Comparison of ENCODE assay signal across 8 cellular contexts in genomic region chr10:27742926-27743735, GRCh38. TPM values are rescaled to one million over a fixed set of nuclear protein-coding genes. Genes with fewer than 3 reads are reported as not detected.
DNase-seq lines count a peak whose midpoint lies in the region; ATAC-seq and TF ChIP-seq lines count a peak whose summit lies in the region.

No MANE protein-coding gene starts in this region.

- peak overlapping the region; percentile 72 for H3K4me3 Mint-ChIP-seq in activated naive CD4-positive, alpha-beta T cell treated with anti-CD3 and anti-CD28 coated beads, Interleukin-2, amount 10 ng/mL, durations not matched to agents 7 days and 5 days

- H3K27me3 ChIP-seq in AG04450 (ENCODE audit: control insufficient read depth, insufficient read depth, low read length): peaks cover 62% of the 10 kb centered on the region
- peaks cover 5% of the 10 kb centered on the region for H3K27me3 ChIP-seq in prostate gland (replicated peaks; ENCODE audit: insufficient read depth)

- POLR2A ChIA-PET in AG04450 (lab: Yijun Ruan, JAX): interaction anchor here (0.6 to 1.5 kb wide), 3 partner anchors 15 to 417 kb away, joined by 3 to 5 read pairs (median 4); no protein-coding TSS in a partner anchor

- H3K9me3 Mint-ChIP-seq in activated naive CD4-positive, alpha-beta T cell treated with anti-CD3 and anti-CD28 coated beads, Interleukin-2, amount 10 ng/mL, durations not matched to agents 7 days and 5 days: no peaks in the 10 kb centered on the region

- ATAC-seq in left cardiac atrium (peak; percentile 15 to 23), HG02678 (IDR thresholded peaks at IDR 0.05; ENCODE audit: unreplicated experiment) (no peak)

- no peak for TF ChIP-seq POLR2A in prostate gland (IDR thresholded peaks at IDR 0.05)

- H3K27ac ChIP-seq in AG04450 (ENCODE audit: low read depth, low read length) (peak overlapping the region; percentile 88), prostate gland (peak overlapping the region; percentile 78 to 87)

- peaks cover 9% of the 10 kb centered on the region; the same call in 1 of the 2 replicates for H3K9me3 ChIP-seq in AG04450 (ENCODE audit: control insufficient read depth, insufficient read depth, low read length)
- H3K9me3 ChIP-seq in prostate gland: no peaks in the 10 kb centered on the region

- no peak for DNase-seq in AG04450 (ENCODE audit: low read depth, low spot score)
- DNase-seq in activated naive CD4-positive, alpha-beta T cell treated with anti-CD3 and anti-CD28 coated beads, Interleukin-2, amount 10 ng/mL, durations not matched to agents 7 days and 5 days: peak; percentile 45
- peak; percentile 36 for DNase-seq in left cardiac atrium
- DNase-seq in prostate gland (ENCODE audit: low spot score): no peak
- no peak for DNase-seq in NK-92 (lab: John Stamatoyannopoulos, UW; ENCODE audit: unreplicated experiment)
- no peak for DNase-seq in COR-L47 (lab: John Stamatoyannopoulos, UW)

- H3K27me3 Mint-ChIP-seq in activated naive CD4-positive, alpha-beta T cell treated with anti-CD3 and anti-CD28 coated beads, Interleukin-2, amount 10 ng/mL, durations not matched to agents 7 days and 5 days: peaks cover 77% of the 10 kb centered on the region

- TF ChIP-seq CTCF in AG04450 (IDR thresholded peaks at IDR 0.05; ENCODE audit: low read depth, low read length): no peak
- TF ChIP-seq CTCF in prostate gland (IDR thresholded peaks at IDR 0.05): no peak

- peaks cover 48% of the 10 kb centered on the region for H3K4me1 Mint-ChIP-seq in activated naive CD4-positive, alpha-beta T cell treated with anti-CD3 and anti-CD28 coated beads, Interleukin-2, amount 10 ng/mL, durations not matched to agents 7 days and 5 days

- no peaks in the 10 kb centered on the region for H3K36me3 ChIP-seq in prostate gland

- H3K4me3 ChIP-seq in AG04450 (ENCODE audit: low read depth, low read length) (peak overlapping the region; percentile 57), prostate gland (peak overlapping the region; percentile 47 to 53)

- TF ChIP-seq EP300 in Ishikawa (IDR thresholded peaks at IDR 0.05; ENCODE audit: borderline replicate concordance): no peak

- H3K36me3 Mint-ChIP-seq in activated naive CD4-positive, alpha-beta T cell treated with anti-CD3 and anti-CD28 coated beads, Interleukin-2, amount 10 ng/mL, durations not matched to agents 7 days and 5 days: peaks cover 1% of the 10 kb centered on the region

- H3K4me1 ChIP-seq in prostate gland (replicated peaks): peaks cover 3% of the 10 kb centered on the region

- CTCF ChIA-PET in AG04450 (lab: Charles Lee): interaction anchor here (0.6 to 4.7 kb wide), 24 partner anchors 11 to 651 kb away, joined by 3 to 63 read pairs (median 5); partner anchors contain the start of gene RAB18
- CTCF ChIA-PET in activated naive CD4-positive, alpha-beta T cell treated with anti-CD3 and anti-CD28 coated beads, Interleukin-2, amount 10 ng/mL, durations not matched to agents 7 days and 5 days (lab: Charles Lee): interaction anchor here (0.9 to 1.8 kb wide), 11 partner anchors 432 to 651 kb away, joined by 3 to 9 read pairs (median 4); no protein-coding TSS in a partner anchor

- intact Hi-C loops in left cardiac atrium (cut with DNase I): loop anchor here in 1 of 2 donors (5.0 to 10.0 kb wide), 3 partner anchors 439 to 642 kb away; no protein-coding TSS in a partner anchor
- intact Hi-C loops in prostate gland (cut with DNase I): loop anchor here (2.0 to 5.0 kb wide), 3 partner anchors 69 to 500 kb away; partner anchors contain the start of gene ODAD2

- WGBS in prostate gland: under 1% methylated on average over 44 of the region's 67 CpGs

- no peak for TF ChIP-seq RAD21 in Ishikawa (IDR thresholded peaks at IDR 0.05; ENCODE audit: low read depth)

- H3K27ac Mint-ChIP-seq in activated naive CD4-positive, alpha-beta T cell treated with anti-CD3 and anti-CD28 coated beads, Interleukin-2, amount 10 ng/mL, durations not matched to agents 7 days and 5 days: no peak overlapping the region

TF ChIP-seq in Ishikawa, 13 proteins besides CTCF, POLR2A, EP300 and RAD21:
- no peak for TF ChIP-seq FOXM1 (IDR thresholded peaks at IDR 0.05; ENCODE audit: borderline replicate concordance, low read depth)
- no peak for TF ChIP-seq CREB1 (IDR thresholded peaks at IDR 0.05; ENCODE audit: low read depth)
- TF ChIP-seq REST (IDR thresholded peaks at IDR 0.05; ENCODE audit: low read depth): no peak
- TF ChIP-seq TCF12 (IDR thresholded peaks at IDR 0.05; ENCODE audit: low read depth): 0 out of 2 replicates have a peak, but pooled peaks have one; percentile 12
- no peak for TF ChIP-seq TEAD4 (IDR thresholded peaks at IDR 0.05)
- TF ChIP-seq CEBPB (IDR thresholded peaks at IDR 0.05): no peak
- TF ChIP-seq, protein P1, sequence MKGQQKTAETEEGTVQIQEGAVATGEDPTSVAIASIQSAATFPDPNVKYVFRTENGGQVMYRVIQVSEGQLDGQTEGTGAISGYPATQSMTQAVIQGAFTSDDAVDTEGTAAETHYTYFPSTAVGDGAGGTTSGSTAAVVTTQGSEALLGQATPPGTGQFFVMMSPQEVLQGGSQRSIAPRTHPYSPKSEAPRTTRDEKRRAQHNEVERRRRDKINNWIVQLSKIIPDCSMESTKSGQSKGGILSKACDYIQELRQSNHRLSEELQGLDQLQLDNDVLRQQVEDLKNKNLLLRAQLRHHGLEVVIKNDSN (IDR thresholded peaks at IDR 0.05): no peak
- TF ChIP-seq ZBTB7A (IDR thresholded peaks at IDR 0.05; ENCODE audit: low read depth): peak; percentile 52; the same call in 1 of the 2 replicates
- TF ChIP-seq MAX (IDR thresholded peaks at IDR 0.05): no peak; the same call in 1 of the 2 replicates
- TF ChIP-seq NFIC (IDR thresholded peaks at IDR 0.05): no peak
- no peak for TF ChIP-seq YY1 (IDR thresholded peaks at IDR 0.05; ENCODE audit: low read depth)
- TF ChIP-seq TAF1 (IDR thresholded peaks at IDR 0.05; ENCODE audit: low read depth): no peak; the same call in 1 of the 2 replicates
- no peak for TF ChIP-seq EGR1 (IDR thresholded peaks at IDR 0.05)

RNA-seq across cellular contexts. Expression of gene MKX, which starts 2.5 kb away (rescaled TPM):
- 0.76 and 0.87 TPM in 2 replicates for polyA plus RNA-seq in AG04450 (2011; rRNA removed)
- polyA minus RNA-seq in AG04450 (2011; rRNA and poly(A)+ RNA removed): 0.51 and 1.2 TPM in 2 replicates
- total RNA-seq in left cardiac atrium: under 1 TPM; 0.50 TPM
- total RNA-seq in prostate gland: 10 to 100 TPM; 10.1 to 10.5 TPM

Comparison
In these comparisons a context has a peak if more than half of its experiments do, and no peak if none do; other contexts are left out.
1. DNase-seq: peak in activated naive CD4-positive, alpha-beta T cell treated with anti-CD3 and anti-CD28 coated beads, Interleukin-2, amount 10 ng/mL, durations not matched to agents 7 days and 5 days (single experiment) and left cardiac atrium (single experiment); none in AG04450 (single experiment), prostate gland (single experiment), NK-92 (single experiment) and COR-L47 (single experiment).
2. RNA of gene MKX, which starts 2.5 kb away (total RNA-seq): 10.1 to 10.5 TPM in prostate gland; 0.50 TPM in left cardiac atrium; every median in the first group is over 4 times any median in the second.